Comparison of ENCODE assay signal across 2 cellular contexts in the genomic region with DNA sequence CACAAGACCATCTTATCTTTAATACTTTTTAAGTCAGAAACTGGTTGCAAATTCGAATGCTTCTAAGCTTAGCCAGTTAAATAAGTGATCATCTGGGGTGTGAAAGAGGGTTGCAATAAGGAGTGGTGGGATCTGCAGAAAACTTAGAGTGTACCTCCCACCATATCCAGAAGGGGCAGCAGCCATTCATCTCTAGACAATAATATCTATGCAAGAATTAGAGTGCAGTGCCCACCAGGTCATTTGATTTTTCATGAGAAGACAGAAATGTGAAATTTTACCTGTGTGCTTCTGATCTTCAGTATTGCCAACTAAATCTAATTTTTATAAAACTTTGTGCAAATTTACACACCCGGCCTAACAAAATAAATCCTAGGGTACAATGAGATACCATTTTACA.
TF ChIP-seq lines count a peak whose summit lies in the region.

No MANE protein-coding gene starts in this region.

TF ChIP-seq in Ishikawa, 13 proteins besides CTCF, POLR2A, EP300 and RAD21 (continued from another document):
- TF ChIP-seq, protein P1, sequence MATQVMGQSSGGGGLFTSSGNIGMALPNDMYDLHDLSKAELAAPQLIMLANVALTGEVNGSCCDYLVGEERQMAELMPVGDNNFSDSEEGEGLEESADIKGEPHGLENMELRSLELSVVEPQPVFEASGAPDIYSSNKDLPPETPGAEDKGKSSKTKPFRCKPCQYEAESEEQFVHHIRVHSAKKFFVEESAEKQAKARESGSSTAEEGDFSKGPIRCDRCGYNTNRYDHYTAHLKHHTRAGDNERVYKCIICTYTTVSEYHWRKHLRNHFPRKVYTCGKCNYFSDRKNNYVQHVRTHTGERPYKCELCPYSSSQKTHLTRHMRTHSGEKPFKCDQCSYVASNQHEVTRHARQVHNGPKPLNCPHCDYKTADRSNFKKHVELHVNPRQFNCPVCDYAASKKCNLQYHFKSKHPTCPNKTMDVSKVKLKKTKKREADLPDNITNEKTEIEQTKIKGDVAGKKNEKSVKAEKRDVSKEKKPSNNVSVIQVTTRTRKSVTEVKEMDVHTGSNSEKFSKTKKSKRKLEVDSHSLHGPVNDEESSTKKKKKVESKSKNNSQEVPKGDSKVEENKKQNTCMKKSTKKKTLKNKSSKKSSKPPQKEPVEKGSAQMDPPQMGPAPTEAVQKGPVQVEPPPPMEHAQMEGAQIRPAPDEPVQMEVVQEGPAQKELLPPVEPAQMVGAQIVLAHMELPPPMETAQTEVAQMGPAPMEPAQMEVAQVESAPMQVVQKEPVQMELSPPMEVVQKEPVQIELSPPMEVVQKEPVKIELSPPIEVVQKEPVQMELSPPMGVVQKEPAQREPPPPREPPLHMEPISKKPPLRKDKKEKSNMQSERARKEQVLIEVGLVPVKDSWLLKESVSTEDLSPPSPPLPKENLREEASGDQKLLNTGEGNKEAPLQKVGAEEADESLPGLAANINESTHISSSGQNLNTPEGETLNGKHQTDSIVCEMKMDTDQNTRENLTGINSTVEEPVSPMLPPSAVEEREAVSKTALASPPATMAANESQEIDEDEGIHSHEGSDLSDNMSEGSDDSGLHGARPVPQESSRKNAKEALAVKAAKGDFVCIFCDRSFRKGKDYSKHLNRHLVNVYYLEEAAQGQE (IDR thresholded peaks at IDR 0.05; ENCODE audit: low read depth) = no peak
- TF ChIP-seq YY1 (IDR thresholded peaks at IDR 0.05; ENCODE audit: low read depth) = no peak

TF ChIP-seq in WTC11, 78 proteins besides CTCF, POLR2A, EP300 and RAD21 (continued from another document):
- no peak for TF ChIP-seq ARID4B (CRISPR knock-in tag; IDR thresholded peaks at IDR 0.05; ENCODE audit: borderline replicate concordance)
- TF ChIP-seq ESRRA (CRISPR knock-in tag; IDR thresholded peaks at IDR 0.05; ENCODE audit: borderline replicate concordance) = no peak
- TF ChIP-seq ERG (CRISPR knock-in tag; IDR thresholded peaks at IDR 0.05) = no peak
- no peak for TF ChIP-seq TCF7 (CRISPR knock-in tag; IDR thresholded peaks at IDR 0.05; ENCODE audit: low read depth)
- TF ChIP-seq, protein P2, sequence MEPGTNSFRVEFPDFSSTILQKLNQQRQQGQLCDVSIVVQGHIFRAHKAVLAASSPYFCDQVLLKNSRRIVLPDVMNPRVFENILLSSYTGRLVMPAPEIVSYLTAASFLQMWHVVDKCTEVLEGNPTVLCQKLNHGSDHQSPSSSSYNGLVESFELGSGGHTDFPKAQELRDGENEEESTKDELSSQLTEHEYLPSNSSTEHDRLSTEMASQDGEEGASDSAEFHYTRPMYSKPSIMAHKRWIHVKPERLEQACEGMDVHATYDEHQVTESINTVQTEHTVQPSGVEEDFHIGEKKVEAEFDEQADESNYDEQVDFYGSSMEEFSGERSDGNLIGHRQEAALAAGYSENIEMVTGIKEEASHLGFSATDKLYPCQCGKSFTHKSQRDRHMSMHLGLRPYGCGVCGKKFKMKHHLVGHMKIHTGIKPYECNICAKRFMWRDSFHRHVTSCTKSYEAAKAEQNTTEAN (CRISPR knock-in tag; IDR thresholded peaks at IDR 0.05) = no peak
- no peak for TF ChIP-seq NFYB (CRISPR knock-in tag; conservative IDR thresholded peaks at IDR 0.05; ENCODE audit: low read depth)
